9 cellular contexts compared by ENCODE assay signal in genomic region chr15:80061581-80061980, GRCh38. TPM values are rescaled to one million over a fixed set of nuclear protein-coding genes. Genes with fewer than 3 reads are reported as not detected.
DNase-seq lines count a peak whose midpoint lies in the region; ATAC-seq and TF ChIP-seq lines count a peak whose summit lies in the region.
"Had no signal": no experiment of that assay in that cellular context is flagged by ENCODE, and none has a peak within 500 bp of the region (broad histone marks: within the 10 kb centered on the region; RNA-seq: fewer than 3 reads in every experiment).

No MANE protein-coding gene starts in this region.

- H3K4me1 ChIP-seq in OCI-LY1 (ENCODE audit: insufficient read depth, low read length, severe bottlenecking) (peaks cover 55% of the 10 kb centered on the region), endocrine pancreas (ENCODE audit: control insufficient read depth, insufficient read depth, low read length) (peaks cover 21% of the 10 kb centered on the region), parathyroid adenoma (no peaks in the 10 kb centered on the region), sigmoid colon (peaks cover 0 to 31% (median 22%) of the 10 kb centered on the region in 4 donors)

- no peak for TF ChIP-seq EP300 in sigmoid colon (IDR thresholded peaks at IDR 0.05)

- intact Hi-C loops in sigmoid colon (cut with DNase I), result no loop called here

- H3K9ac ChIP-seq in OCI-LY1 (ENCODE audit: low read length), result peak overlapping the region; percentile 90
- no peak overlapping the region for H3K9ac ChIP-seq in endocrine pancreas (ENCODE audit: control insufficient read depth, insufficient read depth, low read length)
- no peak overlapping the region for H3K9ac ChIP-seq in parathyroid adenoma

- DNase-seq in NCI-H345 treated with DMSO at 0.1 percent for 48 hours (lab: John Stamatoyannopoulos, UW; ENCODE audit: unreplicated experiment), result no peak
- no peak for DNase-seq in mucosa of gallbladder (ENCODE audit: low spot score)
- no peak for DNase-seq in sigmoid colon
- DNase-seq: activated CD8-positive, alpha-beta memory T cell treated with anti-CD3 and anti-CD28 coated beads for 24 hours had no signal

- H3K27ac ChIP-seq in OCI-LY1 (ENCODE audit: low read depth, low read length, poor library complexity, severe bottlenecking) (peak overlapping the region; percentile 86), parathyroid adenoma (no peak overlapping the region), sigmoid colon (no peak overlapping the region)

- H2AFZ ChIP-seq in OCI-LY1 (ENCODE audit: low read length) (no peak overlapping the region), parathyroid adenoma (no peak overlapping the region)

- H4K20me1 ChIP-seq in OCI-LY1 (ENCODE audit: insufficient read depth, low read length), result no peaks in the 10 kb centered on the region

- no peaks in the 10 kb centered on the region for H3K9me2 ChIP-seq in OCI-LY1 (ENCODE audit: low read depth, low read length)

- H3K4me3 ChIP-seq in GM08714 (ENCODE audit: low read length) (peak overlapping the region; percentile 89; the same call in 1 of the 2 replicates), OCI-LY1 (ENCODE audit: low read depth, low read length, poor library complexity, severe bottlenecking) (peak overlapping the region; percentile 84), endocrine pancreas (ENCODE audit: control insufficient read depth, insufficient read depth, low read length) (peak overlapping the region; percentile 98), parathyroid adenoma (ENCODE audit: low read depth, low read length) (no peak overlapping the region), sigmoid colon (no peak overlapping the region)

- TF ChIP-seq CTCF in OCI-LY1 (IDR thresholded peaks at IDR 0.05; ENCODE audit: low read length) (no peak), parathyroid adenoma (IDR thresholded peaks at IDR 0.05) (no peak), sigmoid colon (IDR thresholded peaks at IDR 0.05) (no peak)

- H3K79me2 ChIP-seq in OCI-LY1 (ENCODE audit: insufficient read depth, low read length) (peaks cover 67% of the 10 kb centered on the region), parathyroid adenoma (peaks cover 5% of the 10 kb centered on the region)

- ATAC-seq in HG03432 (IDR thresholded peaks at IDR 0.05; ENCODE audit: unreplicated experiment), result no peak

- H3F3A ChIP-seq in OCI-LY1 (ENCODE audit: insufficient read depth, low read length), result peaks cover 5% of the 10 kb centered on the region; the same call in 1 of the 2 replicates

- H3K27me3 ChIP-seq in OCI-LY1 (ENCODE audit: insufficient read depth, low read length) (no peaks in the 10 kb centered on the region), endocrine pancreas (ENCODE audit: control insufficient read depth, insufficient read depth, low read length) (no peaks in the 10 kb centered on the region), parathyroid adenoma (ENCODE audit: control insufficient read depth, insufficient read depth, low read length) (no peaks in the 10 kb centered on the region), sigmoid colon (no peaks in the 10 kb centered on the region)

- no peaks in the 10 kb centered on the region for H3K9me3 ChIP-seq in OCI-LY1 (ENCODE audit: low read length)
- H3K9me3 ChIP-seq in endocrine pancreas (ENCODE audit: control insufficient read depth, low read length), result no peaks in the 10 kb centered on the region
- no peaks in the 10 kb centered on the region for H3K9me3 ChIP-seq in parathyroid adenoma (ENCODE audit: control insufficient read depth, low read length)
- H3K9me3 ChIP-seq in sigmoid colon, result no peaks in the 10 kb centered on the region

- TF ChIP-seq POLR2A in sigmoid colon (IDR thresholded peaks at IDR 0.05), result no peak

- 6 to 43% methylated on average over 5 of the region's 5 CpGs for WGBS in sigmoid colon, 2 donors

- H3K4me2 ChIP-seq in OCI-LY1 (ENCODE audit: low read length) (peak overlapping the region; percentile 73), parathyroid adenoma (ENCODE audit: low read length) (peak overlapping the region; percentile 6)

- H3K36me3 ChIP-seq in OCI-LY1 (ENCODE audit: insufficient read depth, low read length), result no peaks in the 10 kb centered on the region
- H3K36me3 ChIP-seq in endocrine pancreas (ENCODE audit: control insufficient read depth, insufficient read depth, low read length), result no peaks in the 10 kb centered on the region
- no peaks in the 10 kb centered on the region for H3K36me3 ChIP-seq in parathyroid adenoma (ENCODE audit: control insufficient read depth, insufficient read depth, low read length)
- H3K36me3 ChIP-seq in sigmoid colon, result no peaks in the 10 kb centered on the region

RNA-seq across cellular contexts. Expression of gene ZFAND6, which starts 2.1 kb away (rescaled TPM):
- total RNA-seq in mucosa of gallbladder, result 64.5 TPM
- 100 to 1,000 TPM; 116 to 177 (median 155) TPM for total RNA-seq in sigmoid colon
- 100 to 1,000 TPM in 2 of 3 donors, 10 to 100 TPM in 1; 65.8 to 188 (median 135) TPM for polyA plus RNA-seq in sigmoid colon

Comparison
In these comparisons a context has a peak if more than half of its experiments do, and no peak if none do; other contexts are left out.
1. H3K4me3 ChIP-seq: peak in GM08714 (single experiment), OCI-LY1 (single experiment) and endocrine pancreas (single experiment); none in parathyroid adenoma (single experiment) and sigmoid colon (0 of 4).